Comparison of ENCODE assay signal across 17 cellular contexts in genomic region chr15:69342460-69343076, GRCh38. TPM values are rescaled to one million over a fixed set of nuclear protein-coding genes. Genes with fewer than 3 reads are reported as not detected.
DNase-seq lines count a peak whose midpoint lies in the region; ATAC-seq, FAIRE-seq and TF ChIP-seq lines count a peak whose summit lies in the region.
"Had no signal": no experiment of that assay in that cellular context is flagged by ENCODE, and none has a peak within 500 bp of the region (broad histone marks: within the 10 kb centered on the region; RNA-seq: fewer than 3 reads in every experiment).

No MANE protein-coding gene starts in this region.

- peaks cover 9% of the 10 kb centered on the region for H3K27me3 Mint-ChIP-seq in GM23338 (ENCODE audit: insufficient read depth, low read depth, poor library complexity)

- no peaks in the 10 kb centered on the region for H3K9me3 Mint-ChIP-seq in GM23338

- H3K56ac ChIP-seq in mesendoderm (ENCODE audit: low read length) = no peak overlapping the region

- ATAC-seq in GM23338 = peak; percentile 90
- no peak for ATAC-seq in pancreas
- ATAC-seq: A549, HCT116 had no signal

- H3K79me2 ChIP-seq in GM23338 (replicated peaks; ENCODE audit: insufficient read depth) (no peaks in the 10 kb centered on the region), mesendoderm (ENCODE audit: control insufficient read depth, insufficient read depth, low read length) (no peaks in the 10 kb centered on the region), MM.1S (ENCODE audit: low read length) (no peaks in the 10 kb centered on the region)

- H2BK5ac ChIP-seq in mesendoderm (ENCODE audit: low read length) = no peak overlapping the region

- no peak overlapping the region for H4K5ac ChIP-seq in mesendoderm (ENCODE audit: low read length)

- FAIRE-seq in frontal cortex (lab: Jason Lieb, UNC) (no peak), pancreas (lab: Jason Lieb, UNC) (no peak)
- FAIRE-seq: GM18507 had no signal

- no peaks in the 10 kb centered on the region for H3K9me3 ChIP-seq in pancreas
- H3K9me3 ChIP-seq in MM.1S (replicated peaks; ENCODE audit: insufficient read depth, low read length) = no peaks in the 10 kb centered on the region
- H3K9me3 ChIP-seq: A549 had no signal

- H3K27me3 ChIP-seq in GM23338 (ENCODE audit: insufficient read depth) (no peaks in the 10 kb centered on the region), mesendoderm (ENCODE audit: insufficient read depth, low read length, poor library complexity) (no peaks in the 10 kb centered on the region), pancreas (no peaks in the 10 kb centered on the region), MM.1S (replicated peaks; ENCODE audit: insufficient read depth, low read length) (no peaks in the 10 kb centered on the region)

- H2BK15ac ChIP-seq in mesendoderm (replicated peaks; ENCODE audit: low read depth) = no peak overlapping the region

- H3K4me1 Mint-ChIP-seq in GM23338 = peaks cover 28% of the 10 kb centered on the region

- no peak overlapping the region for H3K23ac ChIP-seq in mesendoderm (ENCODE audit: low read length)

- WGBS in mesendoderm (ENCODE audit: extremely low coverage, insufficient coverage, low lambda C conversion rate) = no CpG with 5 or more reads among the region's 3 CpGs
- 56 to 66% methylated on average over 3 of the region's 3 CpGs for WGBS in pancreas, 2 donors

- H3K4me3 ChIP-seq in GM23338 = 0 out of 2 replicates have a peak overlapping the region, but pooled peaks have one; percentile 1
- H3K4me3 ChIP-seq in fibroblast of villous mesenchyme (ENCODE audit: low read depth, low read length) = no peak overlapping the region
- no peak overlapping the region for H3K4me3 ChIP-seq in mesendoderm (ENCODE audit: low read length)
- no peak overlapping the region for H3K4me3 ChIP-seq in pancreas
- H3K4me3 ChIP-seq in MM.1S (ENCODE audit: low read length) = no peak overlapping the region
- H3K4me3 ChIP-seq: A549 had no signal

- H3K4ac ChIP-seq in mesendoderm (ENCODE audit: low read depth, low read length) = no peak overlapping the region

- H3K36me3 ChIP-seq in GM23338 (ENCODE audit: insufficient read depth) (no peaks in the 10 kb centered on the region), mesendoderm (ENCODE audit: control insufficient read depth, insufficient read depth, low read length) (no peaks in the 10 kb centered on the region), pancreas (no peaks in the 10 kb centered on the region), MM.1S (replicated peaks; ENCODE audit: insufficient read depth, low read length) (no peaks in the 10 kb centered on the region)

- no peak overlapping the region for H3K18ac ChIP-seq in mesendoderm (ENCODE audit: low read length)

- intact Hi-C loops in pancreas (cut with DNase I) = no loop called here

- no peaks in the 10 kb centered on the region for H3F3A ChIP-seq in GM23338 (replicated peaks; ENCODE audit: low read depth)
- no peaks in the 10 kb centered on the region for H3F3A ChIP-seq in MM.1S (ENCODE audit: insufficient read depth, low read length)

- H3K27ac ChIP-seq in GM23338 (ENCODE audit: low read depth) (peak overlapping the region; percentile 58), mesendoderm (ENCODE audit: low read depth, low read length) (no peak overlapping the region), pancreas (no peak overlapping the region), MM.1S (ENCODE audit: low read length) (no peak overlapping the region)
- H3K27ac ChIP-seq: C4-2B had no signal

- H3K79me1 ChIP-seq in mesendoderm (ENCODE audit: low read length) = no peaks in the 10 kb centered on the region

- H2BK120ac ChIP-seq in mesendoderm (ENCODE audit: low read depth, low read length) = no peak overlapping the region

- no peak overlapping the region for H4K8ac ChIP-seq in mesendoderm (ENCODE audit: low read depth, low read length)

- H3K9ac ChIP-seq in mesendoderm (ENCODE audit: low read length) = no peak overlapping the region
- H3K9ac ChIP-seq in MM.1S (ENCODE audit: low read length) = no peak overlapping the region

- peaks cover 10% of the 10 kb centered on the region; the same call in 2 of the 3 replicates for H3K36me3 Mint-ChIP-seq in GM23338 (ENCODE audit: low read depth)

- TF ChIP-seq CTCF in GM23338 (conservative IDR thresholded peaks at IDR 0.05; ENCODE audit: low read depth in 2 of 2) (no peak), fibroblast of villous mesenchyme (IDR thresholded peaks at IDR 0.05; ENCODE audit: insufficient read depth, low read depth, low read length) (no peak), pancreas (IDR thresholded peaks at IDR 0.05) (no peak), MM.1S (IDR thresholded peaks at IDR 0.05; ENCODE audit: low read length) (no peak)

- H3K9me2 ChIP-seq in GM23338 (ENCODE audit: insufficient read depth) = no peaks in the 10 kb centered on the region
- no peaks in the 10 kb centered on the region for H3K9me2 ChIP-seq in MM.1S (replicated peaks; ENCODE audit: insufficient read depth, low read length)

- H2AK5ac ChIP-seq in mesendoderm (ENCODE audit: low read length) = no peak overlapping the region

- peak overlapping the region; percentile 81; the same call in 1 of the 2 replicates for H3K27ac Mint-ChIP-seq in GM23338

- H3K4me2 ChIP-seq in GM23338 (peak overlapping the region; percentile 28), mesendoderm (ENCODE audit: low read length) (no peak overlapping the region), MM.1S (ENCODE audit: low read depth, low read length) (no peak overlapping the region)
- H3K4me2 ChIP-seq: A549 had no signal

- H3K4me1 ChIP-seq in GM23338 (ENCODE audit: insufficient read depth) (peaks cover 31% of the 10 kb centered on the region), mesendoderm (ENCODE audit: control insufficient read depth, low read depth, low read length) (peaks cover 2% of the 10 kb centered on the region), pancreas (no peaks in the 10 kb centered on the region), MM.1S (ENCODE audit: low read length) (no peaks in the 10 kb centered on the region)

- peak; percentile 22 for DNase-seq in GM23338 (ENCODE audit: low spot score)
- DNase-seq in NCI-H82 treated with DMSO at 0.1 percent for 48 hours (lab: John Stamatoyannopoulos, UW; ENCODE audit: unreplicated experiment) = peak; percentile 44
- DNase-seq in fibroblast of villous mesenchyme (ENCODE audit: low read depth) = peak; percentile 8
- peak; percentile 9 for DNase-seq in mesendoderm
- DNase-seq in frontal cortex (ENCODE audit: low spot score in 2 of 2) = no peak
- no peak for DNase-seq in pancreas
- DNase-seq in stimulated activated CD4-positive, alpha-beta T cell treated with anti-CD3 and anti-CD28 coated beads, Interleukin-4, amount 100 ng/mL, for 1 hour = no peak
- DNase-seq in MM.1S = no peak
- DNase-seq: COR-L47, KBM-7, NCI-H1092, NCI-H1694 treated with DMSO at 0.1 percent for 48 hours, NCI-H345 had no signal

- H4K20me1 ChIP-seq in GM23338 (replicated peaks; ENCODE audit: insufficient read depth) (no peaks in the 10 kb centered on the region), MM.1S (ENCODE audit: insufficient read depth, low read length) (no peaks in the 10 kb centered on the region)

- no peak overlapping the region; the same call in 2 of the 3 replicates for H3K4me3 Mint-ChIP-seq in GM23338

- H2AFZ ChIP-seq in GM23338 = no peak overlapping the region
- no peak overlapping the region for H2AFZ ChIP-seq in MM.1S (ENCODE audit: low read length)

TF ChIP-seq in GM23338, 12 proteins besides CTCF, POLR2A, EP300 and RAD21 (continues in another document):
- TF ChIP-seq ZNF331 (CRISPR knock-in tag; IDR thresholded peaks at IDR 0.05; ENCODE audit: low read depth) = no peak

RNA-seq across cellular contexts. Expression of gene PAQR5, which starts 43.9 kb away (rescaled TPM):
- 14.5 and 17.7 TPM in 2 replicates for total RNA-seq in GM23338 (2014; rRNA removed; shearing (Covaris generic))
- 8.7 and 10.0 TPM in 2 replicates for polyA plus RNA-seq in GM23338 (2016; fragmentation: Nextera tagmentation; extraction: Ambion mirVana)
- 0.97 and 1.3 TPM in 2 replicates for total RNA-seq in fibroblast of villous mesenchyme
- 2.0 TPM for polyA plus RNA-seq in mesendoderm (2013, experiment 1 of 2)
- polyA plus RNA-seq in mesendoderm (2013, experiment 2 of 2) = 2.4 TPM
- total RNA-seq in frontal cortex = 0.82 TPM
- total RNA-seq in pancreas = 1 to 10 TPM; 5.2 to 9.4 (median 6.6) TPM
- 1 to 10 TPM; 5.7 to 6.3 TPM for polyA plus RNA-seq in pancreas

Comparison
In these comparisons a context has a peak if more than half of its experiments do, and no peak if none do; other contexts are left out.
1. DNase-seq: peak in GM23338 (single experiment), NCI-H82 treated with DMSO at 0.1 percent for 48 hours (single experiment), fibroblast of villous mesenchyme (single experiment) and mesendoderm (single experiment); none in frontal cortex (0 of 2), pancreas (0 of 6), stimulated activated CD4-positive, alpha-beta T cell treated with anti-CD3 and anti-CD28 coated beads, Interleukin-4, amount 100 ng/mL, for 1 hour (single experiment) and MM.1S (single experiment).